Comparison of ENCODE assay signal across 18 cellular contexts in genomic region chr11:31824791-31825452, GRCh38. TPM values are rescaled to one million over a fixed set of nuclear protein-coding genes. Genes with fewer than 3 reads are reported as not detected.
DNase-seq lines count a peak whose midpoint lies in the region; ATAC-seq and TF ChIP-seq lines count a peak whose summit lies in the region.
"Had no signal": no experiment of that assay in that cellular context is flagged by ENCODE, and none has a peak within 500 bp of the region (broad histone marks: within the 10 kb centered on the region; RNA-seq: fewer than 3 reads in every experiment).

No MANE protein-coding gene starts in this region.

- peaks cover 88% of the 10 kb centered on the region for H3K27me3 Mint-ChIP-seq in activated T-cell treated with anti-CD3 and anti-CD28 coated beads, Interleukin-2, amount 50 U/mL, for 24 hours
- H3K27me3 Mint-ChIP-seq in neural crest cell (ENCODE audit: low read depth): peaks cover 98% of the 10 kb centered on the region

- peaks cover 6 to 43% (median 35%) of the 10 kb centered on the region in 4 donors for H3K4me1 ChIP-seq in esophagus muscularis mucosa

- TF ChIP-seq EP300 in esophagus muscularis mucosa (IDR thresholded peaks at IDR 0.05): no peak

- TF ChIP-seq POLR2A in esophagus muscularis mucosa (IDR thresholded peaks at IDR 0.05; ENCODE audit: low read depth): no peak

- H3K27me3 ChIP-seq in esophagus muscularis mucosa: peaks cover 5 to 100% (median 96%) of the 10 kb centered on the region in 4 donors

- TF ChIP-seq CTCF in esophagus muscularis mucosa (IDR thresholded peaks at IDR 0.05): no peak
- TF ChIP-seq CTCF in neural crest cell (conservative IDR thresholded peaks at IDR 0.05): no peak
- TF ChIP-seq CTCF in GM13976 (IDR thresholded peaks at IDR 0.05; ENCODE audit: borderline replicate concordance, control extremely low read depth, extremely low read depth, insufficient read depth, missing control alignments): no peak

- no peaks in the 10 kb centered on the region for H3K36me3 ChIP-seq in esophagus muscularis mucosa
- H3K36me3 ChIP-seq: sigmoid colon had no signal

- H3K36me3 Mint-ChIP-seq in activated T-cell treated with anti-CD3 and anti-CD28 coated beads, Interleukin-2, amount 50 U/mL, for 24 hours (ENCODE audit: low read depth): no peaks in the 10 kb centered on the region
- no peaks in the 10 kb centered on the region for H3K36me3 Mint-ChIP-seq in neural crest cell (ENCODE audit: low read depth)

- peaks cover 4% of the 10 kb centered on the region for H3K9me3 Mint-ChIP-seq in activated T-cell treated with anti-CD3 and anti-CD28 coated beads, Interleukin-2, amount 50 U/mL, for 24 hours
- no peaks in the 10 kb centered on the region for H3K9me3 Mint-ChIP-seq in neural crest cell

- no peak overlapping the region for H3K27ac ChIP-seq in esophagus muscularis mucosa (replicated peaks in 1 of 4)
- H3K27ac ChIP-seq: sigmoid colon had no signal

- in situ Hi-C loops in GM13976 (cut with MboI; ENCODE audit: low sequenced_read_pairs, unreplicated experiment): no loop called here

- DNase-seq in activated T-cell treated with anti-CD3 and anti-CD28 coated beads, Interleukin-2, amount 50 U/mL, for 24 hours: no peak
- DNase-seq in activated T-cell treated with anti-CD3 and anti-CD28 coated beads for 4 hours (no peak), HuH-7 (ENCODE audit: low spot score) (peak; percentile 16), esophagus muscularis mucosa (ENCODE audit: extremely low spot score) (peak; percentile 77), neural crest cell (ENCODE audit: low read depth, low spot score) (peak; percentile 16), GM13976 (ENCODE audit: low spot score) (no peak), HT-29 (ENCODE audit: low spot score) (no peak)
- DNase-seq: GOT3; islet precursor cell; mesenchymal stem cell; NCI-H146; nucleus accumbens; sigmoid colon; stimulated activated CD4-positive, alpha-beta T cell treated with anti-CD3 and anti-CD28 coated beads, Interleukin-1b, Interleukin-23, amount 100 ng/mL, for 48 hours had no signal

- WGBS in esophagus muscularis mucosa: 5% methylated on average over 32 of the region's 36 CpGs

- no peak overlapping the region for H3K4me3 ChIP-seq in esophagus muscularis mucosa
- H3K4me3 ChIP-seq: GM12878, sigmoid colon had no signal

- ATAC-seq in HG02938 (IDR thresholded peaks at IDR 0.05; ENCODE audit: unreplicated experiment): no peak
- ATAC-seq: activated CD4-positive, CD25-positive, alpha-beta regulatory T cell treated with anti-CD3 and anti-CD28 coated beads, Interleukin-2, amount 50 U/mL, for 24 hours; GM12878 had no signal

- H3K4me1 Mint-ChIP-seq in activated T-cell treated with anti-CD3 and anti-CD28 coated beads, Interleukin-2, amount 50 U/mL, for 24 hours (ENCODE audit: low read depth): peaks cover 20% of the 10 kb centered on the region
- peaks cover 18% of the 10 kb centered on the region for H3K4me1 Mint-ChIP-seq in neural crest cell

- intact Hi-C loops in esophagus muscularis mucosa (cut with DNase I): no loop called here

- H3K27ac Mint-ChIP-seq in activated T-cell treated with anti-CD3 and anti-CD28 coated beads, Interleukin-2, amount 50 U/mL, for 24 hours: peak overlapping the region; percentile 50
- no peak overlapping the region for H3K27ac Mint-ChIP-seq in neural crest cell (ENCODE audit: unreplicated experiment)

- no peak overlapping the region for H3K4me3 Mint-ChIP-seq in activated T-cell treated with anti-CD3 and anti-CD28 coated beads, Interleukin-2, amount 50 U/mL, for 24 hours
- peak overlapping the region; percentile 48 for H3K4me3 Mint-ChIP-seq in neural crest cell

- H3K9me3 ChIP-seq in esophagus muscularis mucosa: no peaks in the 10 kb centered on the region
- H3K9me3 ChIP-seq: sigmoid colon had no signal

RNA-seq across cellular contexts. Expression of gene PAX6, which starts 13.8 kb away (rescaled TPM):
- total RNA-seq in esophagus muscularis mucosa (under 1 TPM in 1 of 4 donors, not detected in 3; 0.06 TPM), neural crest cell (83.7 and 86.7 TPM in 2 replicates)
- not detected in 2 replicates for total RNA-seq in HT-29 (2014; rRNA removed; shearing (Covaris generic))
- total RNA-seq: chondrocyte, sigmoid colon had no signal

Comparison
In these comparisons a context has a peak if more than half of its experiments do, and no peak if none do; other contexts are left out.
1. DNase-seq: peak in HuH-7 (single experiment), esophagus muscularis mucosa (single experiment) and neural crest cell (single experiment); none in activated T-cell treated with anti-CD3 and anti-CD28 coated beads, Interleukin-2, amount 50 U/mL, for 24 hours (single experiment), activated T-cell treated with anti-CD3 and anti-CD28 coated beads for 4 hours (single experiment), GM13976 (single experiment) and HT-29 (single experiment).
2. RNA of gene PAX6, which starts 13.8 kb away (total RNA-seq): 83.7 to 86.7 TPM in neural crest cell; 0.06 TPM in esophagus muscularis mucosa and not detected in HT-29; every median in the first group is over 10 times any median in the second.